1 cellular context compared by ENCODE assay signal in genomic region chr15:67520976-67521769, GRCh38.
TF ChIP-seq lines count a peak whose summit lies in the region.

Gene C15orf61, plus strand, starts transcription at chr15:67521131. Its CDS starts 118 bp downstream, at chr15:67521249.

TF ChIP-seq in GM12878, 131 proteins besides CTCF, POLR2A, EP300 and RAD21 (continued from another document and continues in another):
- TF ChIP-seq BCL3 (IDR thresholded peaks at IDR 0.05; ENCODE audit: borderline replicate concordance, insufficient read depth, low read depth, low read length, poor library complexity, severe bottlenecking) (peak; percentile 83), RB1 (IDR thresholded peaks at IDR 0.05; ENCODE audit: borderline replicate concordance) (no peak; the same call in 1 of the 2 replicates), DPF2 (IDR thresholded peaks at IDR 0.05) (peak; percentile 94), MAX (IDR thresholded peaks at IDR 0.05; ENCODE audit: low read depth, low read length) (peak; percentile 81), SIN3A (IDR thresholded peaks at IDR 0.05; ENCODE audit: low read depth, low read length) (no peak; the same call in 1 of the 2 replicates), MYB (IDR thresholded peaks at IDR 0.05; ENCODE audit: borderline replicate concordance, low read depth, low read length) (no peak), POLR2AphosphoS2 (IDR thresholded peaks at IDR 0.05; ENCODE audit: low read depth, low read length) (peak; percentile 47; the same call in 1 of the 2 replicates), MYC (IDR thresholded peaks at IDR 0.05; ENCODE audit: insufficient read depth, insufficient read length, insufficient replicate concordance, low read length, severe bottlenecking) (no peak), E2F8 (IDR thresholded peaks at IDR 0.05; ENCODE audit: low read depth, partially characterized antibody) (no peak), ZNF207 (IDR thresholded peaks at IDR 0.05; ENCODE audit: borderline replicate concordance) (peak; percentile 69), SMARCA5 (IDR thresholded peaks at IDR 0.05) (peak; percentile 70), BACH1 (IDR thresholded peaks at IDR 0.05; ENCODE audit: borderline replicate concordance) (peak; percentile 85), SP1 (IDR thresholded peaks at IDR 0.05; ENCODE audit: low read depth, low read length) (peak; percentile 9), CHD2 (IDR thresholded peaks at IDR 0.05; ENCODE audit: borderline replicate concordance, low read depth, low read length) (peak; percentile 76), PML (IDR thresholded peaks at IDR 0.05; ENCODE audit: low read length) (peak; percentile 57; the same call in 1 of the 2 replicates), MXI1 (IDR thresholded peaks at IDR 0.05; ENCODE audit: low read depth, low read length) (peak; percentile 65), JUND (IDR thresholded peaks at IDR 0.05; ENCODE audit: low read depth, low read length) (peak; percentile 39; the same call in 1 of the 2 replicates), NBN (IDR thresholded peaks at IDR 0.05) (peak; percentile 26; the same call in 1 of the 2 replicates), WRNIP1 (IDR thresholded peaks at IDR 0.05; ENCODE audit: borderline replicate concordance, low read depth, low read length) (no peak), HDGF (IDR thresholded peaks at IDR 0.05) (peak; percentile 87), MEF2B (IDR thresholded peaks at IDR 0.05; ENCODE audit: partially characterized antibody, poor library complexity, severe bottlenecking) (peak; percentile 70), TAF1 (IDR thresholded peaks at IDR 0.05; ENCODE audit: borderline replicate concordance, low read depth, low read length) (peak; percentile 26; the same call in 1 of the 2 replicates), PAX5 (IDR thresholded peaks at IDR 0.05; ENCODE audit: borderline replicate concordance, low read depth, low read length) (peak; percentile 54; the same call in 1 of the 2 replicates), NR2F1 (conservative IDR thresholded peaks at IDR 0.05) (peak; percentile 86), CREB1 (IDR thresholded peaks at IDR 0.05; ENCODE audit: low read depth) (peak; percentile 79), ZNF217 (IDR thresholded peaks at IDR 0.05) (peak; percentile 54), ASH2L (IDR thresholded peaks at IDR 0.05; ENCODE audit: borderline replicate concordance, low read depth) (0 out of 2 replicates have a peak, but pooled peaks have one; percentile 28), POLR2AphosphoS5 (IDR thresholded peaks at IDR 0.05; ENCODE audit: low read length) (peak; percentile 77), BCL11A (IDR thresholded peaks at IDR 0.05; ENCODE audit: low read depth, low read length) (no peak), PAX8 (IDR thresholded peaks at IDR 0.05) (no peak), USF2 (IDR thresholded peaks at IDR 0.05; ENCODE audit: borderline replicate concordance, low read depth, low read length) (peak; percentile 68), IRF3 (IDR thresholded peaks at IDR 0.05) (no peak), TCF3 (IDR thresholded peaks at IDR 0.05; ENCODE audit: borderline replicate concordance, insufficient read depth, low read depth, low read length) (peak; percentile 67), LARP7 (IDR thresholded peaks at IDR 0.05) (peak; percentile 95), ATF3 (IDR thresholded peaks at IDR 0.05; ENCODE audit: borderline replicate concordance, extremely low read depth, low read depth, low read length) (0 out of 2 replicates have a peak, but pooled peaks have one; percentile 6), BHLHE40 (IDR thresholded peaks at IDR 0.05; ENCODE audit: borderline replicate concordance in 1 of 2, low read depth in 2 of 2, low read length in 1 of 2) (peak; percentile 96 to 98), ATF7 (IDR thresholded peaks at IDR 0.05; ENCODE audit: low read depth) (0 out of 2 replicates have a peak, but pooled peaks have one; percentile 69), CREM (IDR thresholded peaks at IDR 0.05; ENCODE audit: low read depth) (0 out of 2 replicates have a peak, but pooled peaks have one; percentile 20), IKZF1 (conservative IDR thresholded peaks at IDR 0.05) (peak; percentile 87), PBX3 (IDR thresholded peaks at IDR 0.05; ENCODE audit: insufficient replicate concordance, low read depth, low read length) (peak; percentile 15), KLF5 (IDR thresholded peaks at IDR 0.05; ENCODE audit: partially characterized antibody) (peak; percentile 75), IRF4 (IDR thresholded peaks at IDR 0.05; ENCODE audit: low read depth, low read length) (no peak), YY1 (IDR thresholded peaks at IDR 0.05; ENCODE audit: low read depth, low read length) (peak; percentile 83), GATAD2B (conservative IDR thresholded peaks at IDR 0.05; ENCODE audit: low read depth) (peak; percentile 93), NKRF (conservative IDR thresholded peaks at IDR 0.05) (peak; percentile 81), E2F4 (IDR thresholded peaks at IDR 0.05; ENCODE audit: low read depth, low read length) (no peak), USF1 (IDR thresholded peaks at IDR 0.05; ENCODE audit: borderline replicate concordance, extremely low read length, insufficient read depth, low read depth, low read length) (peak; percentile 91), NR2C1 (IDR thresholded peaks at IDR 0.05) (peak; percentile 83), SPI1 (IDR thresholded peaks at IDR 0.05; ENCODE audit: borderline replicate concordance, insufficient read depth, low read depth, low read length) (no peak), JUNB (IDR thresholded peaks at IDR 0.05) (no peak), NRF1 (conservative IDR thresholded peaks at IDR 0.05; ENCODE audit: low read depth, low read length) (peak; percentile 79), RAD51 (IDR thresholded peaks at IDR 0.05) (peak; percentile 71), ZNF687 (IDR thresholded peaks at IDR 0.05) (peak; percentile 86)
